Comparison of ENCODE assay signal across 1 cellular context in the genomic region with DNA sequence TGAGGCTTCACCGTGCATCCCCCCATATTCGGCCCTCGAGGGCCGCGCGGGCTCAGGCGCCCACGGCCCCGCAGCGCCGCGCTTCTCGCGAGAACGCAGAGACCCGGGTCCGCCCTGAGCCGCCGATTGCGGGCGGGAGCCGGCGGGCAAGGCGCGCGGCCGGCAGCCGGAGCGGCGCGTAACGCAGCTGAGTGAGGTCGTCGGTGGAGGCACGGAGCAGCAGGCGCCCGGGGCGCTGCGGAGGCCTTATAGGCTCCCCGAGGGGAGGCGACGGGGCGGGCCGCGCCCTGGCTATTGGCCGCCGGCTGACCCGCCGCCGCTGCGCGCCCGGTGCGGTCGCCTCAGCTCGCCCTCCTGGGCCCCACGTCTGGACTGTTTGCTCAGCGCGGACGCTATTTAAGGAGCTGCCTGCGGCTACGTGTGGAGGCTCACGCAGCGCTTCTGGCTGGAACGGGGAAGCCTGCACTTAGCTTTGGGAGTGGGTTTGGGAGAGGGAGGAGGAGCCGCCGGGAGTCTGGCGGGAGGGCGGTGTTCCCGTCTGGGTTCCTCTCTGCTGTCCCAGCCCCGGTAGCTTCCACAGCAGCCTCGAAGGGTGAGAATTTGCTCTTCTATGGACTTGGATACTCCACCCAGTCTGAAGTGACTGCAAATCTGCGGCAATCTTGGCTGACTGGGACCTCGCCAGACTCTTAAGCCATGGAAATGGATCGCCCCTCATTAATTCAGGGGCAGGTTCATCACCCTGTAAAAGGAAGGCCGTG.
TF ChIP-seq lines count a peak whose summit lies in the region.

A gene (minus strand): TSS at position 221 of the 761 bp plus-strand sequence. CDS start 195 bp downstream, at position 26.

TF ChIP-seq in liver, 16 proteins besides CTCF, POLR2A, EP300 and RAD21 (continued from another document):
- TF ChIP-seq, protein P1, sequence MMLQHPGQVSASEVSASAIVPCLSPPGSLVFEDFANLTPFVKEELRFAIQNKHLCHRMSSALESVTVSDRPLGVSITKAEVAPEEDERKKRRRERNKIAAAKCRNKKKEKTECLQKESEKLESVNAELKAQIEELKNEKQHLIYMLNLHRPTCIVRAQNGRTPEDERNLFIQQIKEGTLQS (IDR thresholded peaks at IDR 0.05): peak; percentile 8
